Comparison of ENCODE assay signal across 8 cellular contexts in genomic region chr13:44972956-44973581, GRCh38. TPM values are rescaled to one million over a fixed set of nuclear protein-coding genes. Genes with fewer than 3 reads are reported as not detected.
DNase-seq lines count a peak whose midpoint lies in the region; ATAC-seq and TF ChIP-seq lines count a peak whose summit lies in the region.

No MANE protein-coding gene starts in this region.

- WGBS in heart left ventricle, 4 donors: 3 to 14% (median 5%) methylated on average over 3 of the region's 3 CpGs
- 5% methylated on average over 3 of the region's 3 CpGs for WGBS in right cardiac atrium
- WGBS in stomach, 5 donors: 4 to 13% (median 5%) methylated on average over 3 of the region's 3 CpGs

- peaks cover 2% of the 10 kb centered on the region for H3K4me1 Mint-ChIP-seq in activated naive CD8-positive, alpha-beta T cell treated with anti-CD3 and anti-CD28 coated beads, Interleukin-2, amount 50 U/mL, for 24 hours

- no peaks in the 10 kb centered on the region for H3K27me3 Mint-ChIP-seq in activated naive CD8-positive, alpha-beta T cell treated with anti-CD3 and anti-CD28 coated beads, Interleukin-2, amount 50 U/mL, for 24 hours

- peaks cover 16% of the 10 kb centered on the region for H3K36me3 Mint-ChIP-seq in activated naive CD8-positive, alpha-beta T cell treated with anti-CD3 and anti-CD28 coated beads, Interleukin-2, amount 50 U/mL, for 24 hours (ENCODE audit: low read depth)

- peak; percentile 48 to 73 (median 62) for TF ChIP-seq CTCF in heart left ventricle (IDR thresholded peaks at IDR 0.05)
- peak; percentile 71 for TF ChIP-seq CTCF in PC-9 (conservative IDR thresholded peaks at IDR 0.05)
- TF ChIP-seq CTCF in stomach (IDR thresholded peaks at IDR 0.05): peak in 4 of 7 experiments; percentile 23 to 59 (median 52)

- no peak for DNase-seq in heart left ventricle
- DNase-seq in right cardiac atrium: no peak
- DNase-seq in PC-9: no peak
- peak; percentile 7 for DNase-seq in fibroblast of gingiva (ENCODE audit: low read depth)
- no peak for DNase-seq in stomach
- no peak for DNase-seq in activated naive CD8-positive, alpha-beta T cell treated with anti-CD3 and anti-CD28 coated beads, Interleukin-2, amount 50 U/mL, for 24 hours
- no peak for DNase-seq in COLO668 (lab: John Stamatoyannopoulos, UW; ENCODE audit: unreplicated experiment)
- no peak for DNase-seq in sciatic nerve (ENCODE audit: low spot score)

- no peaks in the 10 kb centered on the region for H3K9me3 Mint-ChIP-seq in activated naive CD8-positive, alpha-beta T cell treated with anti-CD3 and anti-CD28 coated beads, Interleukin-2, amount 50 U/mL, for 24 hours

- H4K20me1 ChIP-seq in PC-9 (ENCODE audit: insufficient read depth): no peaks in the 10 kb centered on the region

- no peak overlapping the region for H3K4me3 Mint-ChIP-seq in activated naive CD8-positive, alpha-beta T cell treated with anti-CD3 and anti-CD28 coated beads, Interleukin-2, amount 50 U/mL, for 24 hours

- no TSS peak for BruUV-seq in PC-9 (replicated peaks; lab: Mats Ljungman, UMichigan)

- no peaks in the 10 kb centered on the region for H3K9me3 ChIP-seq in heart left ventricle
- no peaks in the 10 kb centered on the region for H3K9me3 ChIP-seq in right cardiac atrium (ENCODE audit: control insufficient read depth, low read length)
- no peaks in the 10 kb centered on the region for H3K9me3 ChIP-seq in PC-9 (ENCODE audit: insufficient read depth, low read depth)
- no peaks in the 10 kb centered on the region for H3K9me3 ChIP-seq in stomach

- no peak overlapping the region for H2AFZ ChIP-seq in PC-9

- H3K27me3 ChIP-seq in heart left ventricle: no peaks in the 10 kb centered on the region
- H3K27me3 ChIP-seq in right cardiac atrium (ENCODE audit: control insufficient read depth, insufficient read depth): no peaks in the 10 kb centered on the region
- H3K27me3 ChIP-seq in PC-9 (ENCODE audit: insufficient read depth, low read depth): no peaks in the 10 kb centered on the region
- H3K27me3 ChIP-seq in stomach: no peaks in the 10 kb centered on the region

- TF ChIP-seq EP300 in stomach (IDR thresholded peaks at IDR 0.05): no peak

- H3K27ac Mint-ChIP-seq in activated naive CD8-positive, alpha-beta T cell treated with anti-CD3 and anti-CD28 coated beads, Interleukin-2, amount 50 U/mL, for 24 hours: no peak overlapping the region

- no peaks in the 10 kb centered on the region for H3K9me2 ChIP-seq in PC-9 (ENCODE audit: insufficient read depth)

- CTCF ChIA-PET in PC-9 (lab: Charles Lee): interaction anchor here (0.6 to 1.4 kb wide), 4 partner anchors 18 to 1154 kb away, joined by 3 to 4 read pairs (median 4); no protein-coding TSS in a partner anchor

- H3K27ac ChIP-seq in heart left ventricle (no peak overlapping the region), right cardiac atrium (ENCODE audit: low read length) (no peak overlapping the region), PC-9 (no peak overlapping the region), stomach (peak overlapping the region in 2 of 5 donors; percentile 57 to 64)

- H3K4me3 ChIP-seq in heart left ventricle (no peak overlapping the region), right cardiac atrium (ENCODE audit: low read length) (no peak overlapping the region), PC-9 (no peak overlapping the region), stomach (no peak overlapping the region)

- POLR2A ChIA-PET in PC-9 (lab: Charles Lee; ENCODE audit: unreplicated experiment): no interaction called here

- H3K4me1 ChIP-seq in heart left ventricle: peaks cover 0 to 27% (median 6%) of the 10 kb centered on the region in 12 donors
- no peaks in the 10 kb centered on the region for H3K4me1 ChIP-seq in right cardiac atrium (ENCODE audit: control insufficient read depth, insufficient read depth, low read length)
- peaks cover 11% of the 10 kb centered on the region for H3K4me1 ChIP-seq in PC-9 (replicated peaks; ENCODE audit: insufficient read depth)
- peaks cover 0 to 51% (median 32%) of the 10 kb centered on the region in 4 donors for H3K4me1 ChIP-seq in stomach

- ATAC-seq in heart left ventricle: no peak
- ATAC-seq in right cardiac atrium: no peak
- no peak for ATAC-seq in activated naive CD8-positive, alpha-beta T cell treated with anti-CD3 and anti-CD28 coated beads, Interleukin-2, amount 50 U/mL, for 24 hours
- ATAC-seq in sciatic nerve: no peak

- intact Hi-C loops in heart left ventricle (cut with DNase I): loop anchor here in 8 of 10 donors (2.0 to 10.0 kb wide), 7 partner anchors 56 to 1068 kb away; partner anchors contain the start of gene TSC22D1 (in 2 of the 8)
- intact Hi-C loops in right cardiac atrium (cut with DNase I): loop anchor here in 3 of 4 donors (5.0 to 10.0 kb wide), 4 partner anchors 332 to 1068 kb away; no protein-coding TSS in a partner anchor
- intact Hi-C loops in PC-9 (cut with micrococcal nuclease; ENCODE audit: unreplicated experiment): loop anchor here (1.0 to 10.0 kb wide), 4 partner anchors 308 to 728 kb away; no protein-coding TSS in a partner anchor
- intact Hi-C loops in stomach (cut with DNase I; ENCODE audit: low total_unique reads): no loop called here
- intact Hi-C loops in sciatic nerve (cut with DNase I): loop anchor here (10.0 kb wide), 1 partner anchor 478 kb away; no protein-coding TSS in a partner anchor

- no peak overlapping the region for H3K4me2 ChIP-seq in PC-9

- peaks cover 27% of the 10 kb centered on the region; the same call in 1 of the 2 replicates for H3K79me2 ChIP-seq in PC-9 (ENCODE audit: low read depth)

- H3F3A ChIP-seq in PC-9 (ENCODE audit: insufficient read depth, low read depth): peaks cover 24% of the 10 kb centered on the region

- TF ChIP-seq POLR2A in heart left ventricle (IDR thresholded peaks at IDR 0.05) (no peak), stomach (IDR thresholded peaks at IDR 0.05) (no peak)

- peaks cover 0 to 27% (median 18%) of the 10 kb centered on the region in 9 donors for H3K36me3 ChIP-seq in heart left ventricle
- H3K36me3 ChIP-seq in PC-9 (ENCODE audit: low read depth): peaks cover 23% of the 10 kb centered on the region
- H3K36me3 ChIP-seq in stomach: peaks cover 0 to 42% (median 21%) of the 10 kb centered on the region in 4 donors

RNA-seq across cellular contexts. Expression of gene NUFIP1, which starts 16.2 kb away (rescaled TPM):
- total RNA-seq in heart left ventricle (1 to 10 TPM; 2.1 to 4.9 (median 3.3) TPM), right cardiac atrium (1 to 10 TPM; 3.2 to 4.6 (median 3.6) TPM), PC-9 (2021) (6.7 and 7.3 TPM in 2 replicates), stomach (1 to 10 TPM in 3 of 5 donors, not detected in 2; 1.3 to 4.4 (median 1.7) TPM), sciatic nerve (6.3 TPM)
- polyA plus RNA-seq in heart left ventricle (1 to 10 TPM; 1.4 to 2.4 TPM), right cardiac atrium (2.1 TPM), stomach (1 to 10 TPM; 2.4 to 3.2 (median 2.5) TPM)

RNA-seq across cellular contexts. Expression of gene GPALPP1, which starts 16.3 kb away (rescaled TPM):
- total RNA-seq in heart left ventricle (10 to 100 TPM; 10.9 to 16.1 (median 13.4) TPM), right cardiac atrium (10 to 100 TPM; 13.9 to 18.4 (median 16.3) TPM), PC-9 (2021) (36.4 and 42.2 TPM in 2 replicates), stomach (10 to 100 TPM; 11.7 to 42.6 (median 29.9) TPM), sciatic nerve (35.0 TPM)
- polyA plus RNA-seq in heart left ventricle (1 to 10 TPM; 5.4 to 9.5 TPM), right cardiac atrium (8.2 TPM), stomach (1 to 10 TPM; 8.1 to 9.6 (median 9.4) TPM)
